ENCODE assay signal across 17 cellular contexts in the genomic region with DNA sequence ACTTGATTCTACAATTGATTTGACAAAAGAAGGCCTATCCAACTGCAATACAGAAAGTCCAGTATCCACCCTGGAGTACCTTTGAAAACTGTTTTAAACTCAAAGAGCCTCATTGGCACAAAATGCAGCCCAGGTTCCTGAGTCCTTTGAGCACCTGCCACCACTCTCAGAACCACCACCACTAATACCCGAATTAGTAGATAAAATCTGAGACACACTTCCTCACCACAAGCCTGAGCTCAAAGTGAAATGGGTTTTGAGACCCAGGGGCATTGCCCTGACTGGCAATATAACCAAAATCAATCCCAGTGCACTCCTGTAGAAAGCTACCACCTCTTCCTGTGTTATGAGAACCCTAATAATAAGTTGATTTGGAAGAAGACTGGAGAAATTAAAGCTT.
DNase-seq lines count a peak whose midpoint lies in the region; ATAC-seq, FAIRE-seq and TF ChIP-seq lines count a peak whose summit lies in the region.
"Had no signal": no experiment of that assay in that cellular context is flagged by ENCODE, and none has a peak within 500 bp of the region (broad histone marks: within the 10 kb centered on the region; RNA-seq: fewer than 3 reads in every experiment).

No MANE protein-coding gene starts in this region.

- peaks cover 18% of the 10 kb centered on the region for H3K4me1 Mint-ChIP-seq in activated naive CD4-positive, alpha-beta T cell treated with anti-CD3 and anti-CD28 coated beads for 36 hours (ENCODE audit: low read depth)
- H3K4me1 Mint-ChIP-seq in stimulated activated effector memory CD8-positive, alpha-beta T cell treated with anti-CD3 and anti-CD28 coated beads, Interleukin-12 subunit alpha, Interleukin-12 subunit beta, amount 100 ng/mL, for 72 hours: peaks cover 7% of the 10 kb centered on the region
- H3K4me1 Mint-ChIP-seq: B cell had no signal

- TF ChIP-seq RAD21 in GM12878 (IDR thresholded peaks at IDR 0.05; ENCODE audit: insufficient read depth, low read depth, low read length): no peak

- TF ChIP-seq CTCF in GM12878 (IDR thresholded peaks at IDR 0.05 in 2 of 3, conservative IDR thresholded peaks at IDR 0.05 in 1 of 3; ENCODE audit: control insufficient read depth in 2 of 3, extremely low read depth in 1 of 3, insufficient read depth in 1 of 3, low read depth in 3 of 3, low read length in 3 of 3): no peak
- TF ChIP-seq CTCF in body of pancreas (IDR thresholded peaks at IDR 0.05): no peak

- H3K4me1 ChIP-seq in GM12878 (ENCODE audit: control insufficient read depth, insufficient read depth, low read length) (no peaks in the 10 kb centered on the region), body of pancreas (peaks cover 7% of the 10 kb centered on the region)
- H3K4me1 ChIP-seq: SJSA1 had no signal

- H3K9me3 ChIP-seq in GM12878 (replicated peaks; ENCODE audit: control insufficient read depth, insufficient read depth, low read length): no peaks in the 10 kb centered on the region
- H3K9me3 ChIP-seq in body of pancreas: no peaks in the 10 kb centered on the region
- H3K9me3 ChIP-seq: SJSA1 had no signal

- no peak overlapping the region for H2AFZ ChIP-seq in GM12878 (ENCODE audit: control insufficient read depth, low read depth, low read length)

- SMC1A ChIA-PET in GM12878 (lab: Charles Lee; ENCODE audit: uncharacterized antibody, unreplicated experiment): interaction anchor here (1.5 kb wide), 1 partner anchor 9 kb away, joined by 3 read pairs; no protein-coding TSS in a partner anchor

- peak overlapping the region; percentile 30 for H3K27ac Mint-ChIP-seq in activated naive CD4-positive, alpha-beta T cell treated with anti-CD3 and anti-CD28 coated beads for 36 hours
- H3K27ac Mint-ChIP-seq in stimulated activated effector memory CD8-positive, alpha-beta T cell treated with anti-CD3 and anti-CD28 coated beads, Interleukin-12 subunit alpha, Interleukin-12 subunit beta, amount 100 ng/mL, for 72 hours: no peak overlapping the region
- H3K27ac Mint-ChIP-seq: B cell had no signal

- RAD21 ChIA-PET in GM12878 (lab: Charles Lee; ENCODE audit: unreplicated experiment): no interaction called here

- H3K4me3 Mint-ChIP-seq in activated naive CD4-positive, alpha-beta T cell treated with anti-CD3 and anti-CD28 coated beads for 36 hours: no peak overlapping the region
- no peak overlapping the region for H3K4me3 Mint-ChIP-seq in stimulated activated effector memory CD8-positive, alpha-beta T cell treated with anti-CD3 and anti-CD28 coated beads, Interleukin-12 subunit alpha, Interleukin-12 subunit beta, amount 100 ng/mL, for 72 hours
- H3K4me3 Mint-ChIP-seq: B cell had no signal

- H3K27ac ChIP-seq in GM12878 (ENCODE audit: control insufficient read depth, insufficient read depth) (no peak overlapping the region), body of pancreas (no peak overlapping the region)
- H3K27ac ChIP-seq: SJSA1 had no signal

- H3K27me3 Mint-ChIP-seq in activated naive CD4-positive, alpha-beta T cell treated with anti-CD3 and anti-CD28 coated beads for 36 hours (ENCODE audit: low read depth): no peaks in the 10 kb centered on the region

- H4K20me1 ChIP-seq in GM12878 (ENCODE audit: control insufficient read depth, insufficient read depth): no peaks in the 10 kb centered on the region

- FAIRE-seq in GM12878 (lab: Jason Lieb, UNC): no peak
- FAIRE-seq: H1, K562 had no signal

- intact Hi-C loops in activated naive CD4-positive, alpha-beta T cell treated with anti-CD3 and anti-CD28 coated beads for 36 hours (cut with micrococcal nuclease): no loop called here
- intact Hi-C loops in GM12878 (cut with micrococcal nuclease; ENCODE audit: unreplicated experiment) (no loop called here), body of pancreas (cut with DNase I) (no loop called here)

- H3K36me3 Mint-ChIP-seq in activated naive CD4-positive, alpha-beta T cell treated with anti-CD3 and anti-CD28 coated beads for 36 hours (ENCODE audit: low read depth): no peaks in the 10 kb centered on the region
- no peaks in the 10 kb centered on the region for H3K36me3 Mint-ChIP-seq in stimulated activated effector memory CD8-positive, alpha-beta T cell treated with anti-CD3 and anti-CD28 coated beads, Interleukin-12 subunit alpha, Interleukin-12 subunit beta, amount 100 ng/mL, for 72 hours

- H3K4me3 ChIP-seq in Jurkat, Clone E6-1 (ENCODE audit: low read length): no peak overlapping the region
- H3K4me3 ChIP-seq in GM12878 (no peak overlapping the region), body of pancreas (no peak overlapping the region)
- H3K4me3 ChIP-seq: K562, SJSA1 had no signal

- no peaks in the 10 kb centered on the region for H3K79me2 ChIP-seq in GM12878 (ENCODE audit: control insufficient read depth, insufficient read depth, low read length)

- ATAC-seq in GM12878 (0 out of 3 replicates have a peak, but pooled peaks have one; percentile 18), body of pancreas (no peak)
- peak; percentile 62 for ATAC-seq in stimulated activated effector memory CD8-positive, alpha-beta T cell treated with anti-CD3 and anti-CD28 coated beads, Interleukin-12 subunit alpha, Interleukin-12 subunit beta, amount 100 ng/mL, for 72 hours
- ATAC-seq: K562, Panc1 had no signal

- no peaks in the 10 kb centered on the region for H3K36me3 ChIP-seq in GM12878 (ENCODE audit: control insufficient read depth in 2 of 2, insufficient read depth in 2 of 2, low read length in 1 of 2)
- no peaks in the 10 kb centered on the region for H3K36me3 ChIP-seq in body of pancreas (replicated peaks in 1 of 2; ENCODE audit: insufficient read depth in 1 of 2, low read depth in 2 of 2)
- H3K36me3 ChIP-seq: SJSA1 had no signal

- BruUV-seq in GM12878 (replicated peaks; lab: Mats Ljungman, UMichigan): no TSS peak

- no peak overlapping the region for H3K4me2 ChIP-seq in GM12878 (ENCODE audit: control insufficient read depth, insufficient read depth)

- TF ChIP-seq EP300 in GM12878 (IDR thresholded peaks at IDR 0.05; ENCODE audit: borderline replicate concordance in 1 of 2, control insufficient read depth in 1 of 2, low read depth in 2 of 2, low read length in 2 of 2): no peak

- in situ Hi-C loops in GM12878 (cut with MboI): no loop called here

- CTCF ChIA-PET in activated naive CD4-positive, alpha-beta T cell treated with anti-CD3 and anti-CD28 coated beads for 36 hours (lab: Charles Lee): interaction anchor here (0.8 to 1.3 kb wide), 2 partner anchors 12 to 100 kb away, joined by 3 read pairs; no protein-coding TSS in a partner anchor
- CTCF ChIA-PET in GM12878 (lab: Yijun Ruan, JAX): interaction anchor here (0.6 to 1.0 kb wide), 3 partner anchors 9 to 195 kb away, joined by 3 to 4 read pairs (median 4); no protein-coding TSS in a partner anchor

- peaks cover 0 to 7% of the 10 kb centered on the region in 2 experiments; a peak in 1 of 4 replicates for H3K27me3 ChIP-seq in GM12878 (replicated peaks in 1 of 2; ENCODE audit: control insufficient read depth in 2 of 2, insufficient read depth in 2 of 2, low read length in 1 of 2)
- no peaks in the 10 kb centered on the region for H3K27me3 ChIP-seq in body of pancreas
- H3K27me3 ChIP-seq: SJSA1 had no signal

- no peaks in the 10 kb centered on the region for H3K9me3 Mint-ChIP-seq in activated naive CD4-positive, alpha-beta T cell treated with anti-CD3 and anti-CD28 coated beads for 36 hours
- no peaks in the 10 kb centered on the region for H3K9me3 Mint-ChIP-seq in stimulated activated effector memory CD8-positive, alpha-beta T cell treated with anti-CD3 and anti-CD28 coated beads, Interleukin-12 subunit alpha, Interleukin-12 subunit beta, amount 100 ng/mL, for 72 hours

- WGBS in GM12878 (ENCODE audit: insufficient coverage, insufficient replicate concordance, low lambda C conversion rate, missing lambda C conversion rate): 0% methylated on average over 1 of the region's 1 CpG
- WGBS in body of pancreas, 2 donors: 40 to 56% methylated on average over 1 of the region's 1 CpG

- TF ChIP-seq POLR2A in GM12878 (IDR thresholded peaks at IDR 0.05; ENCODE audit: low read depth, low read length) (no peak), body of pancreas (IDR thresholded peaks at IDR 0.05) (no peak)

- no peak for DNase-seq in activated naive CD4-positive, alpha-beta T cell treated with anti-CD3 and anti-CD28 coated beads for 36 hours
- no peak for DNase-seq in activated naive CD4-positive, alpha-beta T cell (lab: John Stamatoyannopoulos, UW)
- peak; percentile 29 for DNase-seq in Jurkat, Clone E6-1 (ENCODE audit: low read depth, low spot score)
- no peak for DNase-seq in GM12878 (ENCODE audit: low read depth, low spot score)
- no peak for DNase-seq in stimulated activated effector memory CD8-positive, alpha-beta T cell treated with anti-CD3 and anti-CD28 coated beads, Interleukin-12 subunit alpha, Interleukin-12 subunit beta, amount 100 ng/mL, for 72 hours (ENCODE audit: low spot score in 2 of 2)
- DNase-seq in NCI-H82 (lab: John Stamatoyannopoulos, UW): no peak
- DNase-seq in body of pancreas: no peak
- DNase-seq in NCI-H2029 treated with DMSO at 0.1 percent for 48 hours (lab: John Stamatoyannopoulos, UW): no peak
- DNase-seq: DMS79, NCI-H187, NCI-H345, NCI-H524 treated with DMSO at 0.1 percent for 48 hours had no signal

- H3K9ac ChIP-seq in GM12878 (ENCODE audit: control insufficient read depth, insufficient read depth, low read length): no peak overlapping the region

- POLR2A ChIA-PET in GM12878 (lab: Charles Lee): no interaction called here

TF ChIP-seq in GM12878, 131 proteins besides CTCF, POLR2A, EP300 and RAD21 (continues in another document):
- TF ChIP-seq, protein P1, sequence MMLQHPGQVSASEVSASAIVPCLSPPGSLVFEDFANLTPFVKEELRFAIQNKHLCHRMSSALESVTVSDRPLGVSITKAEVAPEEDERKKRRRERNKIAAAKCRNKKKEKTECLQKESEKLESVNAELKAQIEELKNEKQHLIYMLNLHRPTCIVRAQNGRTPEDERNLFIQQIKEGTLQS (IDR thresholded peaks at IDR 0.05; ENCODE audit: borderline replicate concordance, extremely low read depth, low read depth, low read length): no peak
- TF ChIP-seq HDAC2 (IDR thresholded peaks at IDR 0.05) (no peak), ZNF384 (IDR thresholded peaks at IDR 0.05; ENCODE audit: borderline replicate concordance, low read depth, low read length) (no peak), YY1 (IDR thresholded peaks at IDR 0.05; ENCODE audit: low read depth, low read length) (no peak)
- TF ChIP-seq, protein P2, sequence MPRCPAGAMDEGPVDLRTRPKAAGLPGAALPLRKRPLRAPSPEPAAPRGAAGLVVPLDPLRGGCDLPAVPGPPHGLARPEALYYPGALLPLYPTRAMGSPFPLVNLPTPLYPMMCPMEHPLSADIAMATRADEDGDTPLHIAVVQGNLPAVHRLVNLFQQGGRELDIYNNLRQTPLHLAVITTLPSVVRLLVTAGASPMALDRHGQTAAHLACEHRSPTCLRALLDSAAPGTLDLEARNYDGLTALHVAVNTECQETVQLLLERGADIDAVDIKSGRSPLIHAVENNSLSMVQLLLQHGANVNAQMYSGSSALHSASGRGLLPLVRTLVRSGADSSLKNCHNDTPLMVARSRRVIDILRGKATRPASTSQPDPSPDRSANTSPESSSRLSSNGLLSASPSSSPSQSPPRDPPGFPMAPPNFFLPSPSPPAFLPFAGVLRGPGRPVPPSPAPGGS (IDR thresholded peaks at IDR 0.05; ENCODE audit: borderline replicate concordance, insufficient read depth, low read depth, low read length, poor library complexity, severe bottlenecking): no peak
